In genomic region chr13:83755210-83755609, GRCh38 we compare ENCODE assay signal across 6 cellular contexts.
DNase-seq lines count a peak whose midpoint lies in the region; ATAC-seq, FAIRE-seq and TF ChIP-seq lines count a peak whose summit lies in the region.
"Not testable (repeated sequence)": the region's sequence is repeated elsewhere in the genome, so short reads cannot be mapped to it uniquely, and the experiment has no call there.

No MANE protein-coding gene starts in this region.

- not testable (repeated sequence) for H3K9me1 ChIP-seq in IMR-90 (ENCODE audit: insufficient read depth, low read length)

- not testable (repeated sequence) for H3K79me1 ChIP-seq in IMR-90 (ENCODE audit: low read depth in 1 of 2, low read length in 2 of 2)

- not testable (repeated sequence) for H3K23ac ChIP-seq in IMR-90 (ENCODE audit: low read depth, low read length)

- H3K4me2 ChIP-seq in A549; IMR-90 (ENCODE audit: low read depth, low read length); HepG2 (ENCODE audit: low read depth, low read length): not testable (repeated sequence)
- peak overlapping the region; percentile 93 for H3K4me2 ChIP-seq in BLaER1
- peak overlapping the region in 9 of 11 experiments; percentile 80 to 92 (median 86); a peak in 18 of 22 replicates for H3K4me2 ChIP-seq in BLaER1 treated with 17β-estradiol and CSF1 and Interleukin-3, amounts not matched to agents 10 nM and 100 nM

- dilution Hi-C loops in IMR-90 (cut with HindIII; ENCODE audit: low sequenced_read_pairs, unreplicated experiment) = not testable (repeated sequence)

- ATAC-seq in A549; IMR-90 (ENCODE audit: low read depth); HepG2: not testable (repeated sequence)

- H3K14ac ChIP-seq in IMR-90 (replicated peaks; ENCODE audit: low read depth, low read length) = not testable (repeated sequence)

- H3K4me3 ChIP-seq in A549; IMR-90 (ENCODE audit: insufficient read depth, low read depth, low read length); kidney (ENCODE audit: low read length in 2 of 2); HepG2 (replicated peaks in 1 of 3; ENCODE audit: insufficient read depth in 1 of 3, low read depth in 2 of 3, low read length in 3 of 3): not testable (repeated sequence)
- 0 out of 2 replicates have a peak overlapping the region, but pooled peaks have one; percentile 0 for H3K4me3 ChIP-seq in BLaER1
- H3K4me3 ChIP-seq in BLaER1 treated with 17β-estradiol and CSF1 and Interleukin-3, amounts not matched to agents 10 nM and 100 nM = 0 out of 20 replicates have a peak overlapping the region, but pooled peaks of 1 of the 10 experiments have one; percentile 39

- not testable (repeated sequence) for H4K5ac ChIP-seq in IMR-90 (ENCODE audit: low read depth, low read length)

- not testable (repeated sequence) for H4K8ac ChIP-seq in IMR-90 (ENCODE audit: low read depth in 2 of 2, low read length in 2 of 2)

- BruUV-seq in IMR-90 (replicated peaks; lab: Mats Ljungman, UMichigan); HepG2 (replicated peaks; lab: Mats Ljungman, UMichigan): not testable (repeated sequence)

- H2BK120ac ChIP-seq in IMR-90 (ENCODE audit: low read depth, low read length) = not testable (repeated sequence)

- not testable (repeated sequence) for H3K9ac ChIP-seq in BLaER1; BLaER1 treated with 17β-estradiol and CSF1 and Interleukin-3, amounts not matched to agents 10 nM and 100 nM; IMR-90 (ENCODE audit: low read depth, low read length); kidney (ENCODE audit: low read length in 2 of 2); HepG2 (ENCODE audit: insufficient read depth, low read depth, low read length)

- H2AFZ ChIP-seq in IMR-90 (replicated peaks; ENCODE audit: low read length, poor library complexity); HepG2 (ENCODE audit: low read length): not testable (repeated sequence)

- not testable (repeated sequence) for H3K27ac ChIP-seq in A549; BLaER1; BLaER1 treated with 17β-estradiol and CSF1 and Interleukin-3, amounts not matched to agents 10 nM and 100 nM; IMR-90 (ENCODE audit: insufficient read depth, low read length); kidney (ENCODE audit: low read depth in 2 of 2, low read length in 2 of 2); HepG2 (ENCODE audit: extremely low read length, insufficient read depth, low read length)

- CTCF ChIA-PET in A549 (lab: Yijun Ruan, JAX) = interaction anchor here (0.6 kb wide), 1 partner anchor 448 kb away, joined by 3 read pairs; no protein-coding TSS in a partner anchor
- CTCF ChIA-PET in IMR-90 (lab: Yijun Ruan, JAX); HepG2 (lab: Yijun Ruan, JAX; ENCODE audit: low intra/inter-chr PET ratio, low total read pairs): not testable (repeated sequence)

- TF ChIP-seq POLR2A in A549 (IDR thresholded peaks at IDR 0.05; ENCODE audit: low read length); IMR-90 (IDR thresholded peaks at IDR 0.05; ENCODE audit: low read depth, low read length); HepG2 (IDR thresholded peaks at IDR 0.05; ENCODE audit: insufficient read depth in 1 of 2, low read depth in 2 of 2, low read length in 2 of 2): not testable (repeated sequence)

- not testable (repeated sequence) for H3K9me3 ChIP-seq in A549; IMR-90 (ENCODE audit: control insufficient read depth, insufficient read depth, low read length); kidney (ENCODE audit: control insufficient read depth in 1 of 2, low read length in 2 of 2); HepG2 (ENCODE audit: low read length)
- peaks cover 14% of the 10 kb centered on the region for H3K9me3 ChIP-seq in BLaER1
- peaks cover 4 to 22% (median 10%) of the 10 kb centered on the region in 11 experiments; a peak in 18 of 22 replicates for H3K9me3 ChIP-seq in BLaER1 treated with 17β-estradiol and CSF1 and Interleukin-3, amounts not matched to agents 10 nM and 100 nM (replicated peaks in 1 of 11)

- H4K20me1 ChIP-seq in BLaER1 = peaks cover 22% of the 10 kb centered on the region
- H4K20me1 ChIP-seq in BLaER1 treated with 17β-estradiol and CSF1 and Interleukin-3, amounts not matched to agents 10 nM and 100 nM = peaks cover 0 to 16% (median 6%) of the 10 kb centered on the region in 11 experiments; a peak in 11 of 22 replicates
- not testable (repeated sequence) for H4K20me1 ChIP-seq in IMR-90 (ENCODE audit: insufficient read depth, low read length); HepG2 (ENCODE audit: insufficient read depth, low read length)

- not testable (repeated sequence) for TF ChIP-seq RAD21 in A549 (conservative IDR thresholded peaks at IDR 0.05 in 1 of 2, IDR thresholded peaks at IDR 0.05 in 1 of 2); IMR-90 (IDR thresholded peaks at IDR 0.05; ENCODE audit: low read length); HepG2 (CRISPR knock-in tag; IDR thresholded peaks at IDR 0.05)

- not testable (repeated sequence) for H3K36me3 ChIP-seq in BLaER1; BLaER1 treated with 17β-estradiol and CSF1 and Interleukin-3, amounts not matched to agents 10 nM and 100 nM; IMR-90 (ENCODE audit: control insufficient read depth, insufficient read depth, low read length); kidney (ENCODE audit: control insufficient read depth in 1 of 2, insufficient read depth in 2 of 2, low read length in 2 of 2); HepG2 (replicated peaks in 1 of 2; ENCODE audit: control insufficient read depth in 1 of 2, insufficient read depth in 2 of 2, low read length in 2 of 2)

- not testable (repeated sequence) for H2BK15ac ChIP-seq in IMR-90 (ENCODE audit: low read depth, low read length)

- not testable (repeated sequence) for H2AK5ac ChIP-seq in IMR-90 (ENCODE audit: low read depth, low read length)

- in situ Hi-C loops in IMR-90 (cut with MboI; ENCODE audit: low sequenced_read_pairs); HepG2 (cut with HindIII; ENCODE audit: extremely low pct_ligation_motif_present, low pct_unique_long_range_greater_than_20kb): not testable (repeated sequence)

- not testable (repeated sequence) for H2AK9ac ChIP-seq in IMR-90 (replicated peaks; ENCODE audit: low read depth, low read length, poor library complexity)

- H2BK5ac ChIP-seq in IMR-90 (ENCODE audit: low read depth, low read length, poor library complexity, severe bottlenecking) = not testable (repeated sequence)

- not testable (repeated sequence) for H3K4me1 ChIP-seq in A549; IMR-90 (ENCODE audit: control insufficient read depth, insufficient read depth, low read length); kidney (ENCODE audit: control insufficient read depth in 1 of 2, insufficient read depth in 1 of 2, low read depth in 1 of 2, low read length in 2 of 2); HepG2 (ENCODE audit: insufficient read depth, low read length)
- H3K4me1 ChIP-seq in BLaER1 = peaks cover 19% of the 10 kb centered on the region
- H3K4me1 ChIP-seq in BLaER1 treated with 17β-estradiol and CSF1 and Interleukin-3, amounts not matched to agents 10 nM and 100 nM = peaks cover 8 to 22% (median 18%) of the 10 kb centered on the region in 10 experiments

- DNase-seq in A549 (ENCODE audit: low read depth in 1 of 2, low spot score in 1 of 2); IMR-90; HepG2 (ENCODE audit: low spot score): not testable (repeated sequence)
- peak; percentile 13 for DNase-seq in kidney

- H3K18ac ChIP-seq in IMR-90 (ENCODE audit: low read depth, low read length) = not testable (repeated sequence)

- H3K27me3 ChIP-seq in BLaER1; IMR-90 (ENCODE audit: control insufficient read depth, insufficient read depth, low read length); HepG2 (ENCODE audit: control insufficient read depth in 1 of 2, insufficient read depth in 2 of 2, low read length in 2 of 2): not testable (repeated sequence)
- peaks cover 8 to 30% (median 19%) of the 10 kb centered on the region in 11 experiments; a peak in 20 of 22 replicates for H3K27me3 ChIP-seq in BLaER1 treated with 17β-estradiol and CSF1 and Interleukin-3, amounts not matched to agents 10 nM and 100 nM

- H3K79me2 ChIP-seq in HepG2 (ENCODE audit: insufficient read depth, low read length) = not testable (repeated sequence)

- H4K91ac ChIP-seq in IMR-90 (ENCODE audit: insufficient read depth, low read depth, low read length) = not testable (repeated sequence)

- POLR2A ChIA-PET in A549 (lab: Yijun Ruan, JAX); IMR-90 (lab: Charles Lee; ENCODE audit: unreplicated experiment); HepG2 (lab: Yijun Ruan, JAX): not testable (repeated sequence)

- H3K56ac ChIP-seq in IMR-90 (ENCODE audit: extremely low read depth, insufficient read depth, low read length) = not testable (repeated sequence)

- not testable (repeated sequence) for H3K4ac ChIP-seq in IMR-90 (ENCODE audit: low read depth, low read length)

- not testable (repeated sequence) for H2BK20ac ChIP-seq in IMR-90 (ENCODE audit: low read depth, low read length)

- intact Hi-C loops in IMR-90 (cut with micrococcal nuclease); kidney (cut with DNase I); HepG2 (cut with micrococcal nuclease; ENCODE audit: unreplicated experiment): not testable (repeated sequence)

- FAIRE-seq in A549 (lab: Jason Lieb, UNC); kidney (lab: Jason Lieb, UNC); HepG2 (lab: Jason Lieb, UNC): not testable (repeated sequence)

- not testable (repeated sequence) for TF ChIP-seq CTCF in A549 (IDR thresholded peaks at IDR 0.05); IMR-90 (conservative IDR thresholded peaks at IDR 0.05; ENCODE audit: low read depth, low read length); kidney (IDR thresholded peaks at IDR 0.05; ENCODE audit: borderline replicate concordance, extremely low read depth, insufficient read depth); HepG2 (CRISPR knock-in tag; IDR thresholded peaks at IDR 0.05)

- 17% methylated on average over 2 of the region's 2 CpGs for WGBS in A549 (ENCODE audit: missing lambda C conversion rate)
- WGBS in IMR-90 (ENCODE audit: extremely low coverage in 2 of 2, insufficient read length in 1 of 2), 2 experiments = no CpG with 5 or more reads among the region's 2 CpGs
- 44% methylated on average over 2 of the region's 2 CpGs for WGBS in HepG2 (ENCODE audit: low lambda C conversion rate)

- TF ChIP-seq EP300 in A549 (IDR thresholded peaks at IDR 0.05); HepG2 (IDR thresholded peaks at IDR 0.05; ENCODE audit: low read depth in 2 of 2, low read length in 2 of 2); HepG2 (CRISPR knock-in tag; IDR thresholded peaks at IDR 0.05; ENCODE audit: borderline replicate concordance): not testable (repeated sequence)
